In the genomic region with DNA sequence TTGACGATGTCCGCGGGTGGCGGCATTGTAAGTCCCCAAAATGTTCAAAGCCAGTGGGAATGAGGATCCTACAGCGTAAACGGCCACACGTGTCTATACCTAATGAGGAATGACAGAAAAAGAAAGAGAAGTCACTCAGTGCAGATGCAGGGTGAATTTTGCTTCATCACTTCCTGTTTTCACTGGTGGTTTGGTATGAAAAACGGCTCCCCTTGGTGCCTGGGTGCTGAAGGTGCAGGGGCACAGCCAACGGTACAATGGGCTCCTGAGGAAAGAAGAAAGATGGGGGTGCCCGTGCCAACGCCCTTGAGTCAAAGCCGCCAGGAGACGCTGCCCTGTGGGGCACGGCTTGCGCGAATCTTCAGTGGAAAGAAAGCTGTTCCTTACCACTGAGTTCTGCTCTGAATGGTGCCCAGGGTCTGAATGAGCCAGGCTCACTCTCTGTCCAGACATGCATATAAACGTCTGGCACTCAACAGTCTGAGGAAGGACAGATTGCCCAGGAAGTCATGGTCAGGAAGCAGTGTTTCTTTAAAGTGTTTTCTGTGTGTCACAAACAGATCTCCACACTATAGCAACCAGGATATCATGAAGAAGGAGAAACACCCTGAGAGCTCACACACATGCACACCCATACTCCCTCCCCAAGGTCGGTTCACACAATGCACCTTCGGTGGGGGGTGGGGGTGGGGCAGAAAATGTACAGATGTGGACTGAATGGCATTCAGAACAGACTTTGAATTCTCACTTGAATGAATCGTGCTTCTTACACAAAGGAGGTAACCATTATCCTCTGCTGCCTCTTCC, we compare ENCODE assay signal across 10 cellular contexts.
DNase-seq lines count a peak whose midpoint lies in the region; ATAC-seq and TF ChIP-seq lines count a peak whose summit lies in the region.
"Had no signal": no experiment of that assay in that cellular context is flagged by ENCODE, and none has a peak within 500 bp of the region (broad histone marks: within the 10 kb centered on the region; RNA-seq: fewer than 3 reads in every experiment).

No MANE protein-coding gene starts in this region.

- no peak overlapping the region for H3K4me3 Mint-ChIP-seq in WTC11
- H3K4me3 Mint-ChIP-seq: brain had no signal

- no peaks in the 10 kb centered on the region for H3K27me3 ChIP-seq in colonic mucosa
- no peaks in the 10 kb centered on the region for H3K27me3 ChIP-seq in testis

- CTCF ChIA-PET in WTC11 (lab: Charles Lee): no interaction called here

- H3K4me1 ChIP-seq in colonic mucosa: no peaks in the 10 kb centered on the region
- no peaks in the 10 kb centered on the region for H3K4me1 ChIP-seq in testis
- H3K4me1 ChIP-seq: A549 had no signal

- no peak for TF ChIP-seq CTCF in WTC11 (IDR thresholded peaks at IDR 0.05)
- TF ChIP-seq CTCF in colonic mucosa (IDR thresholded peaks at IDR 0.05): no peak
- TF ChIP-seq CTCF in testis (IDR thresholded peaks at IDR 0.05): no peak

- POLR2A ChIA-PET in WTC11 (lab: Charles Lee): interaction anchor here (0.6 kb wide), 1 partner anchor 437 kb away, joined by 3 read pairs; no protein-coding TSS in a partner anchor

- peak; percentile 46 for ATAC-seq in HG03378 (IDR thresholded peaks at IDR 0.05; ENCODE audit: unreplicated experiment)
- ATAC-seq in WTC11: no peak
- ATAC-seq: A549 had no signal

- intact Hi-C loops in colonic mucosa (cut with DNase I): no loop called here
- intact Hi-C loops in testis (cut with DNase I; ENCODE audit: low total_unique reads): no loop called here

- no peaks in the 10 kb centered on the region for H3K27me3 Mint-ChIP-seq in WTC11 (ENCODE audit: low read depth)
- H3K27me3 Mint-ChIP-seq: brain had no signal

- H3K36me3 ChIP-seq in colonic mucosa (no peaks in the 10 kb centered on the region), testis (ENCODE audit: low read depth, missing control alignments) (no peaks in the 10 kb centered on the region)

- peak overlapping the region; percentile 31 for H3K27ac Mint-ChIP-seq in WTC11

- H3K4me1 Mint-ChIP-seq in WTC11: peaks cover 23% of the 10 kb centered on the region

- peak; percentile 44 for DNase-seq in NK-92 treated with Interleukin-12 subunit alpha and Interleukin-12 subunit beta, amount 100 ng/mL, for 24 hours (lab: John Stamatoyannopoulos, UW)
- DNase-seq in NK-92 (lab: John Stamatoyannopoulos, UW; ENCODE audit: unreplicated experiment) (no peak), WTC11 (ENCODE audit: low spot score) (no peak), colonic mucosa (peak; percentile 27), testis (no peak), HT-29 (ENCODE audit: low spot score) (no peak)
- peak; percentile 49 to 59 for DNase-seq in stimulated activated CD4-positive, alpha-beta T cell treated with anti-CD3 and anti-CD28 coated beads, Interleukin-15, amount 100 ng/mL, for 48 hours (ENCODE audit: low read depth in 2 of 2)

- H3K36me3 Mint-ChIP-seq in WTC11: 0 out of 2 replicates have a peak, but pooled peaks cover 5% of the 10 kb centered on the region

- peak overlapping the region; percentile 15 for H3K27ac ChIP-seq in colonic mucosa
- no peak overlapping the region for H3K27ac ChIP-seq in testis
- H3K27ac ChIP-seq: A549 had no signal

- 81 to 82% methylated on average over 20 of the region's 20 CpGs for WGBS in testis, 2 donors

- no peaks in the 10 kb centered on the region for H3K9me3 ChIP-seq in colonic mucosa
- no peaks in the 10 kb centered on the region for H3K9me3 ChIP-seq in testis
- H3K9me3 ChIP-seq: A549 had no signal

- peak overlapping the region in 1 of 2 donors; percentile 46 for H3K9ac ChIP-seq in colonic mucosa (ENCODE audit: low read depth in 2 of 2, low read length in 2 of 2)

- TF ChIP-seq POLR2A in testis (IDR thresholded peaks at IDR 0.05): no peak

- H3K4me3 ChIP-seq in colonic mucosa (no peak overlapping the region), testis (no peak overlapping the region)
- H3K4me3 ChIP-seq: A549 had no signal

- H3K9me3 Mint-ChIP-seq in WTC11: no peaks in the 10 kb centered on the region

TF ChIP-seq in WTC11, 78 proteins besides CTCF, POLR2A, EP300 and RAD21:
- TF ChIP-seq RELA (CRISPR knock-in tag; IDR thresholded peaks at IDR 0.05; ENCODE audit: borderline replicate concordance): no peak
- TF ChIP-seq, protein P1, sequence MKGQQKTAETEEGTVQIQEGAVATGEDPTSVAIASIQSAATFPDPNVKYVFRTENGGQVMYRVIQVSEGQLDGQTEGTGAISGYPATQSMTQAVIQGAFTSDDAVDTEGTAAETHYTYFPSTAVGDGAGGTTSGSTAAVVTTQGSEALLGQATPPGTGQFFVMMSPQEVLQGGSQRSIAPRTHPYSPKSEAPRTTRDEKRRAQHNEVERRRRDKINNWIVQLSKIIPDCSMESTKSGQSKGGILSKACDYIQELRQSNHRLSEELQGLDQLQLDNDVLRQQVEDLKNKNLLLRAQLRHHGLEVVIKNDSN (CRISPR knock-in tag; IDR thresholded peaks at IDR 0.05): no peak

Comparison
In these comparisons a context has a peak if more than half of its experiments do, and no peak if none do; other contexts are left out.
1. DNase-seq: peak in NK-92 treated with Interleukin-12 subunit alpha and Interleukin-12 subunit beta, amount 100 ng/mL, for 24 hours (single experiment), colonic mucosa (single experiment) and stimulated activated CD4-positive, alpha-beta T cell treated with anti-CD3 and anti-CD28 coated beads, Interleukin-15, amount 100 ng/mL, for 48 hours (2 of 2); none in NK-92 (single experiment), WTC11 (single experiment), testis (single experiment) and HT-29 (single experiment).